9 cellular contexts compared by ENCODE assay signal in genomic region chr12:67943295-67943892, GRCh38. TPM values are rescaled to one million over a fixed set of nuclear protein-coding genes. Genes with fewer than 3 reads are reported as not detected.
A peak's percentile ranks its signal among the peaks of the same experiment; 100 is the strongest.
DNase-seq lines count a peak whose midpoint lies in the region; ATAC-seq and TF ChIP-seq lines count a peak whose summit lies in the region.
"Had no signal": no experiment of that assay in that cellular context is flagged by ENCODE, and none has a peak within 500 bp of the region (broad histone marks: within the 10 kb centered on the region; RNA-seq: fewer than 3 reads in every experiment).

No MANE protein-coding gene starts in this region.

- CTCF ChIA-PET in CD4-positive, alpha-beta memory T cell (lab: Charles Lee; ENCODE audit: partially characterized antibody), result interaction anchor here (0.6 to 7.4 kb wide), 38 partner anchors 8 to 588 kb away, joined by 3 to 301 read pairs (median 4); partner anchors contain the start of genes DYRK2 and IFNG-AS1
- CTCF ChIA-PET in activated naive CD4-positive, alpha-beta T cell treated with anti-CD3 and anti-CD28 coated beads for 36 hours (lab: Charles Lee), result interaction anchor here (0.6 to 3.2 kb wide), 25 partner anchors 9 to 921 kb away, joined by 3 to 36 read pairs (median 4); no protein-coding TSS in a partner anchor

- H3K27ac ChIP-seq in CD4-positive, alpha-beta memory T cell (ENCODE audit: low read depth, low read length), result no peak overlapping the region
- peak overlapping the region; percentile 54 for H3K27ac ChIP-seq in rectal smooth muscle tissue (ENCODE audit: low read depth, low read length)

- H3K27ac Mint-ChIP-seq in CD4-positive, alpha-beta memory T cell, result peak overlapping the region in 1 of 7 donors; percentile 37
- H3K27ac Mint-ChIP-seq in activated naive CD4-positive, alpha-beta T cell treated with anti-CD3 and anti-CD28 coated beads for 36 hours, result no peak overlapping the region
- H3K27ac Mint-ChIP-seq: T-helper 1 cell treated with Interleukin-12 subunit alpha and Interleukin-12 subunit beta and Interleukin-4 antibody, amounts not matched to agents 30 μg/mL and 1 μg/mL, for 36 hours had no signal

- peaks cover 1 to 2% of the 10 kb centered on the region in 2 donors for H3K27me3 Mint-ChIP-seq in CD4-positive, alpha-beta memory T cell
- H3K27me3 Mint-ChIP-seq in activated naive CD4-positive, alpha-beta T cell treated with anti-CD3 and anti-CD28 coated beads for 36 hours (ENCODE audit: low read depth), result peaks cover 3% of the 10 kb centered on the region

- no peaks in the 10 kb centered on the region for H3K9me2 ChIP-seq in Loucy (replicated peaks; ENCODE audit: low read depth, low read length)

- H3K4me1 ChIP-seq in CD4-positive, alpha-beta memory T cell (ENCODE audit: insufficient read depth, low read length), result no peaks in the 10 kb centered on the region
- H3K4me1 ChIP-seq in Loucy (ENCODE audit: insufficient read depth, low read length, poor library complexity, severe bottlenecking), result no peaks in the 10 kb centered on the region
- H3K4me1 ChIP-seq in rectal smooth muscle tissue (ENCODE audit: control insufficient read depth, insufficient read depth, low read length), result peaks cover 10% of the 10 kb centered on the region

- no peaks in the 10 kb centered on the region for H3K79me2 ChIP-seq in Loucy (ENCODE audit: insufficient read depth, low read length)

- POLR2A ChIA-PET in CD4-positive, alpha-beta memory T cell (lab: Charles Lee; ENCODE audit: partially characterized antibody), result interaction anchor here (0.6 to 2.2 kb wide), 8 partner anchors 280 to 589 kb away, joined by 3 to 26 read pairs (median 4); partner anchors contain the start of gene DYRK2

- no peaks in the 10 kb centered on the region for H3K36me3 Mint-ChIP-seq in CD4-positive, alpha-beta memory T cell
- H3K36me3 Mint-ChIP-seq in activated naive CD4-positive, alpha-beta T cell treated with anti-CD3 and anti-CD28 coated beads for 36 hours (ENCODE audit: low read depth), result no peaks in the 10 kb centered on the region

- H4K20me1 ChIP-seq in Loucy (ENCODE audit: insufficient read depth, low read length, poor library complexity, severe bottlenecking), result no peaks in the 10 kb centered on the region

- H3K9ac ChIP-seq in Loucy (ENCODE audit: low read depth, low read length, poor library complexity, severe bottlenecking) (no peak overlapping the region), rectal smooth muscle tissue (ENCODE audit: low read length) (no peak overlapping the region)

- no peaks in the 10 kb centered on the region for H3K9me3 Mint-ChIP-seq in CD4-positive, alpha-beta memory T cell
- no peaks in the 10 kb centered on the region for H3K9me3 Mint-ChIP-seq in activated naive CD4-positive, alpha-beta T cell treated with anti-CD3 and anti-CD28 coated beads for 36 hours
- H3K9me3 Mint-ChIP-seq: T-helper 1 cell treated with Interleukin-12 subunit alpha and Interleukin-12 subunit beta and Interleukin-4 antibody, amounts not matched to agents 30 μg/mL and 1 μg/mL, for 36 hours had no signal

- no peak overlapping the region for H3K4me3 Mint-ChIP-seq in CD4-positive, alpha-beta memory T cell
- H3K4me3 Mint-ChIP-seq in activated naive CD4-positive, alpha-beta T cell treated with anti-CD3 and anti-CD28 coated beads for 36 hours, result no peak overlapping the region
- H3K4me3 Mint-ChIP-seq: T-helper 1 cell treated with Interleukin-12 subunit alpha and Interleukin-12 subunit beta and Interleukin-4 antibody, amounts not matched to agents 30 μg/mL and 1 μg/mL, for 36 hours had no signal

- H3K27me3 ChIP-seq in CD4-positive, alpha-beta memory T cell (ENCODE audit: insufficient read depth, low read length), result no peaks in the 10 kb centered on the region
- H3K27me3 ChIP-seq in Loucy (ENCODE audit: insufficient read depth, low read length, poor library complexity, severe bottlenecking) (no peaks in the 10 kb centered on the region), rectal smooth muscle tissue (ENCODE audit: control insufficient read depth, insufficient read depth, low read length) (peaks cover 3% of the 10 kb centered on the region)

- no peaks in the 10 kb centered on the region for H3K36me3 ChIP-seq in CD4-positive, alpha-beta memory T cell (ENCODE audit: insufficient read depth, low read length)
- H3K36me3 ChIP-seq in Loucy (ENCODE audit: insufficient read depth, low read length) (no peaks in the 10 kb centered on the region), rectal smooth muscle tissue (ENCODE audit: control insufficient read depth, insufficient read depth, low read length) (no peaks in the 10 kb centered on the region)

- intact Hi-C loops in CD4-positive, alpha-beta memory T cell (cut with micrococcal nuclease), result loop anchor here (1.0 to 5.0 kb wide), 4 partner anchors 141 to 587 kb away; no protein-coding TSS in a partner anchor
- intact Hi-C loops in activated naive CD4-positive, alpha-beta T cell treated with anti-CD3 and anti-CD28 coated beads for 36 hours (cut with micrococcal nuclease), result loop anchor here (1.0 to 10.0 kb wide), 9 partner anchors 141 to 1039 kb away; no protein-coding TSS in a partner anchor

- H2AFZ ChIP-seq in Loucy (ENCODE audit: low read length), result no peak overlapping the region; the same call in 1 of the 2 replicates

- peak; percentile 38 for TF ChIP-seq CTCF in GM20000 (IDR thresholded peaks at IDR 0.05; ENCODE audit: extremely low read depth, missing control alignments)
- peak; percentile 93 for TF ChIP-seq CTCF in Loucy (conservative IDR thresholded peaks at IDR 0.05; ENCODE audit: low read length)

- no peaks in the 10 kb centered on the region for H3F3A ChIP-seq in Loucy (ENCODE audit: low read depth)

- DNase-seq in CD4-positive, alpha-beta memory T cell, result peak; percentile 62 to 71 (median 65)
- peak; percentile 41 for DNase-seq in GM20000 (ENCODE audit: low spot score)
- peak; percentile 67 for DNase-seq in RPMI7951 (ENCODE audit: low read depth)
- peak; percentile 87 for DNase-seq in activated naive CD4-positive, alpha-beta T cell treated with anti-CD3 and anti-CD28 coated beads for 36 hours
- peak; percentile 75 for DNase-seq in glomerular visceral epithelial cell (ENCODE audit: extremely low spot score)

- H3K9me3 ChIP-seq in CD4-positive, alpha-beta memory T cell (ENCODE audit: control insufficient read depth in 1 of 2, low read length in 2 of 2), result no peaks in the 10 kb centered on the region
- no peaks in the 10 kb centered on the region for H3K9me3 ChIP-seq in Loucy (ENCODE audit: insufficient read depth, low read depth, low read length)

- no peak overlapping the region for H3K4me2 ChIP-seq in Loucy (ENCODE audit: low read depth, low read length, poor library complexity, severe bottlenecking)

- ATAC-seq in HG03521 (IDR thresholded peaks at IDR 0.05; ENCODE audit: unreplicated experiment), result no peak

- peaks cover 3 to 5% (median 4%) of the 10 kb centered on the region in 4 donors for H3K4me1 Mint-ChIP-seq in CD4-positive, alpha-beta memory T cell
- H3K4me1 Mint-ChIP-seq in activated naive CD4-positive, alpha-beta T cell treated with anti-CD3 and anti-CD28 coated beads for 36 hours (ENCODE audit: low read depth), result no peaks in the 10 kb centered on the region

- H3K4me3 ChIP-seq in CD4-positive, alpha-beta memory T cell (ENCODE audit: low read length in 2 of 2), result no peak overlapping the region
- H3K4me3 ChIP-seq in Loucy (ENCODE audit: low read length, poor library complexity, severe bottlenecking) (no peak overlapping the region), rectal smooth muscle tissue (ENCODE audit: low read length) (no peak overlapping the region)

RNA-seq across cellular contexts. Expression of gene IFNG-AS1, which starts 45.9 kb away (rescaled TPM):
- 10 to 100 TPM; 11.7 to 14.5 TPM for total RNA-seq in CD4-positive, alpha-beta memory T cell
- 10 to 100 TPM in 1 of 2 donors, 1 to 10 TPM in 1; 4.6 to 11.3 TPM for polyA plus RNA-seq in CD4-positive, alpha-beta memory T cell
- total RNA-seq in RPMI7951 (2014; rRNA removed; shearing (Covaris generic)), result not detected in 2 replicates
- total RNA-seq in activated naive CD4-positive, alpha-beta T cell treated with anti-CD3 and anti-CD28 coated beads for 36 hours, result 1 to 10 TPM; 1.2 TPM

Comparison
In these comparisons a context has a peak if more than half of its experiments do, and no peak if none do; other contexts are left out.
1. RNA of gene IFNG-AS1, which starts 45.9 kb away (total RNA-seq): 11.7 to 14.5 TPM in CD4-positive, alpha-beta memory T cell; 1.2 TPM in activated naive CD4-positive, alpha-beta T cell treated with anti-CD3 and anti-CD28 coated beads for 36 hours and not detected in RPMI7951; every median in the first group is over 4 times any median in the second.
2. Peak in every context shown above with its lines, with median percentiles within 50 percentile points of each other: DNase-seq.